In genomic region chr4:129581305-129581704, GRCh38 we compare ENCODE assay signal across 9 cellular contexts.
"Had no signal": no experiment of that assay in that cellular context is flagged by ENCODE, and none has a peak within 500 bp of the region (broad histone marks: within the 10 kb centered on the region; RNA-seq: fewer than 3 reads in every experiment).

No MANE protein-coding gene starts in this region.

- H3K4me1 ChIP-seq: HAP-1 had no signal

- H3K27ac Mint-ChIP-seq: HFFc6, IgD-negative memory B cell had no signal

- H3K4me1 Mint-ChIP-seq: IgD-negative memory B cell had no signal

- H3K27ac ChIP-seq: GM23248, HL-60 had no signal

- H3K4me3 ChIP-seq: GM23248, HAP-1 had no signal

- H3K27me3 Mint-ChIP-seq: IgD-negative memory B cell had no signal

- ATAC-seq: HCT116, HepG2 had no signal

- H3K36me3 ChIP-seq: HAP-1 had no signal

- H3K9ac ChIP-seq: GM23248 had no signal

- H3K36me3 Mint-ChIP-seq: IgD-negative memory B cell had no signal

- DNase-seq: GM23248, GOT3, H7, HFFc6 had no signal

- H3K9me3 ChIP-seq: HAP-1 had no signal

- H3K4me3 Mint-ChIP-seq: HFFc6, IgD-negative memory B cell had no signal
